In the genomic region with DNA sequence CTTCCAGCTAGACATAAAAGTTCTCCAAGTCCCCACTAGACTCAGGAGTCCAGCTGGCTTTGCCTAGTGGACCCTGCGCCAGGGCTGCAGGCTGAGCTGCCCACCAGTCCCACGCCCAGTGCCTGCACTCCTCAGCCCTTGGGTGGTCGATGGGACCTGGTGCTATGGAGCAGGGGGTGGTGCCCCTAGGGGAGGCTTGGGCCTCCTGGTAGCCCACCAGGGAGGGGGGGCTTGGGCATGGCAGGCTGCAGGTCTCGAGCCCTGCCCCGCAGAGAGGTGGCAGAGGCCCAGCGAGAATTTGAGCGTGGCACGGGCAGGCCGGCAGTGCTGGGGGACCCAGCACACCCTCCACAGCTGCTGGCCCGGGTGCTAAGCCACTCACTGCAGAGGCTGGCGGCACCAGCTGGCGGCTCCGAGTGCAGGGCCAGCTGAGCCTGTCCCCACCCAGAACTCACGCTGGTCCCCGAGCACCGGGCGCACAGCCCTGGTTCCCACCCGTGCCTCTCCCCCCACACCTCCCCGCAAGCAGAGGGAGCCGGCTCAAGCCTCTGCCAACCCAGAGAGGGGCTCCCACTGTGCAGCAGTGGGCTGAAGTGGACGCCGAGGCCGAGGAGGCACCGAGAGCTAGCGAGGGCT, we compare ENCODE assay signal across 32 cellular contexts.
"Had no signal": no experiment of that assay in that cellular context is flagged by ENCODE, and none has a peak within 500 bp of the region (broad histone marks: within the 10 kb centered on the region; RNA-seq: fewer than 3 reads in every experiment).

No MANE protein-coding gene starts in this region.

- H3K4me1 ChIP-seq: adrenal gland, body of pancreas, breast epithelium had no signal

- ATAC-seq: activated CD8-positive, alpha-beta T cell treated with anti-CD3 and anti-CD28 coated beads for 36 hours; activated naive CD4-positive, alpha-beta T cell treated with anti-CD3 and anti-CD28 coated beads, Interleukin-2, amount 50 U/mL, for 72 hours; activated T-cell treated with anti-CD3 and anti-CD28 coated beads, Interleukin-2, amount 50 U/mL, for 4 hours; activated T-cell treated with anti-CD3 and anti-CD28 coated beads, Interleukin-2, amount 50 U/mL, for 72 hours; activated T-helper 17 cell treated with anti-CD3 and anti-CD28 coated beads, Interleukin-2, amount 50 U/mL, for 72 hours; body of pancreas; T-cell; T-helper 17 cell had no signal

- H3K27ac Mint-ChIP-seq: activated B cell treated with CpG ODN at 0.5 μM for 24 hours; activated CD4-positive, alpha-beta memory T cell treated with anti-CD3 and anti-CD28 coated beads for 36 hours; activated CD8-positive, alpha-beta T cell treated with anti-CD3 and anti-CD28 coated beads for 36 hours; activated naive CD4-positive, alpha-beta T cell treated with anti-CD3 and anti-CD28 coated beads for 36 hours; activated naive CD4-positive, alpha-beta T cell treated with anti-CD3 and anti-CD28 coated beads, Interleukin-2, amount 50 U/mL, for 72 hours; activated naive CD8-positive, alpha-beta T cell treated with anti-CD3 and anti-CD28 coated beads for 36 hours; activated T-cell treated with anti-CD3 and anti-CD28 coated beads, Interleukin-2, amount 50 U/mL, for 72 hours; activated T-helper 1 cell treated with anti-CD3 and anti-CD28 coated beads, Interleukin-12 subunit alpha, Interleukin-12 subunit beta, Interleukin-2, Interleukin-4 antibody, amounts not matched to agents 30 ng/mL and 10 ng/mL and 1 ng/mL, durations not matched to agents 14 hours and 24 hours and 36 hours; activated T-helper 17 cell treated with anti-CD3 and anti-CD28 coated beads, Interleukin-2, amount 50 U/mL, for 72 hours; T-cell; T-helper 17 cell had no signal

- H3K36me3 Mint-ChIP-seq: activated CD4-positive, alpha-beta memory T cell treated with anti-CD3 and anti-CD28 coated beads for 36 hours; activated naive CD8-positive, alpha-beta T cell treated with anti-CD3 and anti-CD28 coated beads for 36 hours had no signal

- H3K27ac ChIP-seq: adrenal gland, body of pancreas, brain microvascular endothelial cell, breast epithelium, VCaP had no signal

- H3K27me3 ChIP-seq: adrenal gland, body of pancreas, brain microvascular endothelial cell, breast epithelium had no signal

- H3K9me3 Mint-ChIP-seq: activated B cell treated with CpG ODN at 0.5 μM for 24 hours had no signal

- H3K9me3 ChIP-seq: adrenal gland, body of pancreas had no signal

- H3K4me3 ChIP-seq: adrenal gland, body of pancreas, breast epithelium had no signal

- H3K36me3 ChIP-seq: adrenal gland, brain microvascular endothelial cell, breast epithelium had no signal

- H3K27me3 Mint-ChIP-seq: activated B cell treated with CpG ODN at 0.5 μM for 24 hours; activated CD4-positive, alpha-beta memory T cell treated with anti-CD3 and anti-CD28 coated beads for 36 hours; activated CD8-positive, alpha-beta T cell treated with anti-CD3 and anti-CD28 coated beads for 36 hours; activated naive CD8-positive, alpha-beta T cell treated with anti-CD3 and anti-CD28 coated beads for 36 hours; activated T-helper 17 cell treated with anti-CD3 and anti-CD28 coated beads, Interleukin-2, amount 50 U/mL, for 72 hours; T-cell; T-helper 17 cell had no signal

- H3K4me3 Mint-ChIP-seq: activated B cell treated with CpG ODN at 0.5 μM for 24 hours; activated CD4-positive, alpha-beta memory T cell treated with anti-CD3 and anti-CD28 coated beads for 36 hours; activated CD8-positive, alpha-beta T cell treated with anti-CD3 and anti-CD28 coated beads for 36 hours; activated naive CD4-positive, alpha-beta T cell treated with anti-CD3 and anti-CD28 coated beads for 36 hours; activated naive CD8-positive, alpha-beta T cell treated with anti-CD3 and anti-CD28 coated beads for 36 hours; activated T-cell treated with anti-CD3 and anti-CD28 coated beads, Interleukin-2, amount 50 U/mL, for 4 hours; activated T-cell treated with anti-CD3 and anti-CD28 coated beads, Interleukin-2, amount 50 U/mL, for 72 hours; activated T-helper 1 cell treated with anti-CD3 and anti-CD28 coated beads, Interleukin-12 subunit alpha, Interleukin-12 subunit beta, Interleukin-2, Interleukin-4 antibody, amounts not matched to agents 30 ng/mL and 10 ng/mL and 1 ng/mL, durations not matched to agents 14 hours and 24 hours and 36 hours; activated T-helper 17 cell treated with anti-CD3 and anti-CD28 coated beads, Interleukin-2, amount 50 U/mL, for 72 hours; T-cell; T-helper 17 cell had no signal

- FAIRE-seq: astrocyte, TTC549 had no signal

- DNase-seq: activated B cell treated with CpG ODN at 0.5 μM for 24 hours; activated CD4-positive, alpha-beta memory T cell treated with anti-CD3 and anti-CD28 coated beads for 36 hours; activated CD4-positive, alpha-beta T cell treated with anti-CD3 and anti-CD28 coated beads for 4 hours; activated CD4-positive, alpha-beta T cell treated with anti-CD3 and anti-CD28 coated beads, Interleukin-2, amount 50 U/mL, for 1 hour; activated CD4-positive, alpha-beta T cell treated with anti-CD3 and anti-CD28 coated beads, Interleukin-2, amount 50 U/mL, for 4 hours; activated CD4-positive, CD25-positive, alpha-beta regulatory T cell treated with anti-CD3 and anti-CD28 coated beads, Interleukin-2, amount 50 U/mL, for 72 hours; activated CD8-positive, alpha-beta memory T cell treated with anti-CD3 and anti-CD28 coated beads, Interleukin-2, amount 50 U/mL, for 4 hours; activated CD8-positive, alpha-beta T cell treated with anti-CD3 and anti-CD28 coated beads for 36 hours; activated effector memory CD4-positive, alpha-beta T cell treated with anti-CD3 and anti-CD28 coated beads, Interleukin-2, amount 50 U/mL, for 16 hours; activated gamma-delta T cell treated with Interleukin-2 at 50 U/mL for 16 hours; activated naive CD4-positive, alpha-beta T cell; activated naive CD4-positive, alpha-beta T cell treated with anti-CD3 and anti-CD28 coated beads for 36 hours; activated naive CD4-positive, alpha-beta T cell treated with anti-CD3 and anti-CD28 coated beads, Interleukin-2, amount 50 U/mL, for 16 hours; activated naive CD8-positive, alpha-beta T cell treated with anti-CD3 and anti-CD28 coated beads for 36 hours; activated T-cell treated with anti-CD3 and anti-CD28 coated beads for 4 hours; activated T-cell treated with anti-CD3 and anti-CD28 coated beads, Interleukin-2, amount 50 U/mL, for 1 hour; activated T-cell treated with anti-CD3 and anti-CD28 coated beads, Interleukin-2, amount 50 U/mL, for 4 hours; activated T-cell treated with anti-CD3 and anti-CD28 coated beads, Interleukin-2, amount 50 U/mL, for 72 hours; adrenal gland; amniotic stem cell; body of pancreas; brain microvascular endothelial cell; central memory CD4-positive, alpha-beta T cell; T-cell; T-helper 17 cell had no signal
